ENCODE assay signal across 1 cellular context in genomic region chr3:32861681-32862080, GRCh38.
TF ChIP-seq lines count a peak whose summit lies in the region.

No MANE protein-coding gene starts in this region.

TF ChIP-seq in WTC11, 78 proteins besides CTCF, POLR2A, EP300 and RAD21 (continued from another document):
- TF ChIP-seq, protein P1, sequence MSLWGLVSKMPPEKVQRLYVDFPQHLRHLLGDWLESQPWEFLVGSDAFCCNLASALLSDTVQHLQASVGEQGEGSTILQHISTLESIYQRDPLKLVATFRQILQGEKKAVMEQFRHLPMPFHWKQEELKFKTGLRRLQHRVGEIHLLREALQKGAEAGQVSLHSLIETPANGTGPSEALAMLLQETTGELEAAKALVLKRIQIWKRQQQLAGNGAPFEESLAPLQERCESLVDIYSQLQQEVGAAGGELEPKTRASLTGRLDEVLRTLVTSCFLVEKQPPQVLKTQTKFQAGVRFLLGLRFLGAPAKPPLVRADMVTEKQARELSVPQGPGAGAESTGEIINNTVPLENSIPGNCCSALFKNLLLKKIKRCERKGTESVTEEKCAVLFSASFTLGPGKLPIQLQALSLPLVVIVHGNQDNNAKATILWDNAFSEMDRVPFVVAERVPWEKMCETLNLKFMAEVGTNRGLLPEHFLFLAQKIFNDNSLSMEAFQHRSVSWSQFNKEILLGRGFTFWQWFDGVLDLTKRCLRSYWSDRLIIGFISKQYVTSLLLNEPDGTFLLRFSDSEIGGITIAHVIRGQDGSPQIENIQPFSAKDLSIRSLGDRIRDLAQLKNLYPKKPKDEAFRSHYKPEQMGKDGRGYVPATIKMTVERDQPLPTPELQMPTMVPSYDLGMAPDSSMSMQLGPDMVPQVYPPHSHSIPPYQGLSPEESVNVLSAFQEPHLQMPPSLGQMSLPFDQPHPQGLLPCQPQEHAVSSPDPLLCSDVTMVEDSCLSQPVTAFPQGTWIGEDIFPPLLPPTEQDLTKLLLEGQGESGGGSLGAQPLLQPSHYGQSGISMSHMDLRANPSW (CRISPR knock-in tag; conservative IDR thresholded peaks at IDR 0.05; ENCODE audit: low read depth): no peak
- no peak for TF ChIP-seq ZNF219 (CRISPR knock-in tag; IDR thresholded peaks at IDR 0.05; ENCODE audit: borderline replicate concordance)
- TF ChIP-seq CDX4 (CRISPR knock-in tag; IDR thresholded peaks at IDR 0.05; ENCODE audit: borderline replicate concordance): no peak
- no peak for TF ChIP-seq ZNF423 (CRISPR knock-in tag; IDR thresholded peaks at IDR 0.05)
- no peak for TF ChIP-seq FOXP4 (CRISPR knock-in tag; IDR thresholded peaks at IDR 0.05)
- TF ChIP-seq, protein P2, sequence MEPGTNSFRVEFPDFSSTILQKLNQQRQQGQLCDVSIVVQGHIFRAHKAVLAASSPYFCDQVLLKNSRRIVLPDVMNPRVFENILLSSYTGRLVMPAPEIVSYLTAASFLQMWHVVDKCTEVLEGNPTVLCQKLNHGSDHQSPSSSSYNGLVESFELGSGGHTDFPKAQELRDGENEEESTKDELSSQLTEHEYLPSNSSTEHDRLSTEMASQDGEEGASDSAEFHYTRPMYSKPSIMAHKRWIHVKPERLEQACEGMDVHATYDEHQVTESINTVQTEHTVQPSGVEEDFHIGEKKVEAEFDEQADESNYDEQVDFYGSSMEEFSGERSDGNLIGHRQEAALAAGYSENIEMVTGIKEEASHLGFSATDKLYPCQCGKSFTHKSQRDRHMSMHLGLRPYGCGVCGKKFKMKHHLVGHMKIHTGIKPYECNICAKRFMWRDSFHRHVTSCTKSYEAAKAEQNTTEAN (CRISPR knock-in tag; IDR thresholded peaks at IDR 0.05): no peak
- no peak for TF ChIP-seq FOXJ3 (CRISPR knock-in tag; IDR thresholded peaks at IDR 0.05; ENCODE audit: borderline replicate concordance)
- no peak for TF ChIP-seq NFYB (CRISPR knock-in tag; conservative IDR thresholded peaks at IDR 0.05; ENCODE audit: low read depth)
TF ChIP-seq in WTC11: peak in this region for 0.
